20 cellular contexts compared by ENCODE assay signal in the genomic region with DNA sequence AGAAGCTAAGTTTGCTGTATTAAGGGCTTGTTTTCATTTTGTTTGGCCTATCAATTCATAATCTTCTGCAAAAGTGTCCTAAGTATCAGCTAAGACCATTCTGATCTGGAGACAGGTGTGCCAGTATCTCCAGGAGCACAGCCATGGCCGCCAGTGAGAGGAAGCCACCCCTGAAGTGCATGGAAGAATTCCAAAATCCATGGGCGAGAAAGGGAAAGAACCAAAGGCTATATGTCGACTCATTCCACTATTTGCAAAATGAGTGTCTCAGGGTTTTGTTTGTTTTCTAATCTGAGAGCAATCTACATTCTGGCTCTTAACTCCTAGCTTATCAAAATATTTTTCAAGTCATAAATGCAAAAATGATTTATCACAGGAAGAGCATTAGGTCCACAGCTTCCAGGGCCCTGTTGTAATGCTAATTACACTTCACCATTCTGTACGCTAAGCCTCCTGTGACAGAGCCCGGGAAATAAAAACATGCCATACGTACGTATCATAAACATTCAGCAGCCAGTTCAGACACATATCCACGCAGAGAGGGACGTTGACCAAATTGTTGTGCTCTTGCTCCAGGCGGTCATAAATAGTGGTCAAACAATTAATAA.
A peak's percentile ranks its signal among the peaks of the same experiment; 100 is the strongest.
DNase-seq lines count a peak whose midpoint lies in the region; ATAC-seq, FAIRE-seq and TF ChIP-seq lines count a peak whose summit lies in the region.
"Had no signal": no experiment of that assay in that cellular context is flagged by ENCODE, and none has a peak within 500 bp of the region (broad histone marks: within the 10 kb centered on the region; RNA-seq: fewer than 3 reads in every experiment).

No MANE protein-coding gene starts in this region.

- POLR2A ChIA-PET in GM10248 (lab: Yijun Ruan, JAX) = no interaction called here

- no peak overlapping the region for H3K27ac ChIP-seq in astrocyte (ENCODE audit: low read depth, low read length)
- H3K27ac ChIP-seq in SJCRH30 = no peak overlapping the region
- H3K27ac ChIP-seq: skin epidermis, upper lobe of right lung had no signal

- no peaks in the 10 kb centered on the region for H4K20me1 ChIP-seq in astrocyte (ENCODE audit: insufficient read depth, low read length)

- CTCF ChIA-PET in GM10248 (lab: Yijun Ruan, JAX) = interaction anchor here (4.3 kb wide), 1 partner anchor 171 kb away, joined by 22 read pairs; no protein-coding TSS in a partner anchor

- peaks cover 51% of the 10 kb centered on the region for H3K4me1 Mint-ChIP-seq in HFFc6 (ENCODE audit: low read depth)
- H3K4me1 Mint-ChIP-seq in astrocyte (ENCODE audit: low read depth, unreplicated experiment) = peaks cover 9% of the 10 kb centered on the region

- peak; percentile 69 for FAIRE-seq in astrocyte (lab: Jason Lieb, UNC)
- FAIRE-seq: RCC 7860 had no signal

- H3K4me2 ChIP-seq in astrocyte (ENCODE audit: low read length) = peak overlapping the region; percentile 50

- no peaks in the 10 kb centered on the region for H3K36me3 Mint-ChIP-seq in HFFc6 (ENCODE audit: low read depth)
- H3K36me3 Mint-ChIP-seq in astrocyte (ENCODE audit: low read depth, unreplicated experiment) = no peaks in the 10 kb centered on the region
- H3K36me3 Mint-ChIP-seq: activated naive CD4-positive, alpha-beta T cell treated with anti-CD3 and anti-CD28 coated beads, Interleukin-2, amount 50 U/mL, for 72 hours had no signal

- TF ChIP-seq CTCF in AG09309 (IDR thresholded peaks at IDR 0.05; ENCODE audit: control insufficient read depth, insufficient read depth, low read depth, low read length, missing control alignments) (no peak), HFFc6 (IDR thresholded peaks at IDR 0.05) (no peak), astrocyte (IDR thresholded peaks at IDR 0.05; ENCODE audit: insufficient read depth, low read depth, low read length) (no peak), GM10248 (IDR thresholded peaks at IDR 0.05; ENCODE audit: control extremely low read depth, extremely low read depth, low read depth, missing control alignments) (no peak)

- H3K79me2 ChIP-seq in astrocyte (ENCODE audit: insufficient read depth, low read length) = no peaks in the 10 kb centered on the region

- H3K27me3 Mint-ChIP-seq in HFFc6 (ENCODE audit: insufficient read depth) = peaks cover 1% of the 10 kb centered on the region; the same call in 1 of the 2 replicates
- no peaks in the 10 kb centered on the region for H3K27me3 Mint-ChIP-seq in astrocyte (ENCODE audit: low read depth, unreplicated experiment)

- DNase-seq in AG09309 (ENCODE audit: low read depth) (peak; percentile 48), HFFc6 (peak; percentile 83), astrocyte (ENCODE audit: low read depth) (peak; percentile 16), left colon (no peak), GM10248 (ENCODE audit: extremely low spot score) (no peak), OCI-M2 (lab: John Stamatoyannopoulos, UW; ENCODE audit: unreplicated experiment) (no peak), SJCRH30 (no peak)
- no peak for DNase-seq in effector CD4-positive, alpha-beta T cell
- DNase-seq: activated CD4-positive, alpha-beta T cell treated with anti-CD3 and anti-CD28 coated beads for 1 hour; activated T-cell treated with anti-CD3 and anti-CD28 coated beads for 4 hours; caudate nucleus; H7; KBM-7; midbrain; nucleus accumbens; stimulated activated naive CD4-positive, alpha-beta T cell; upper lobe of right lung had no signal

- no peaks in the 10 kb centered on the region for H3K9me3 Mint-ChIP-seq in HFFc6
- H3K9me3 Mint-ChIP-seq in astrocyte (ENCODE audit: unreplicated experiment) = no peaks in the 10 kb centered on the region
- H3K9me3 Mint-ChIP-seq: activated naive CD4-positive, alpha-beta T cell treated with anti-CD3 and anti-CD28 coated beads, Interleukin-2, amount 50 U/mL, for 72 hours had no signal

- no peak overlapping the region for H2AFZ ChIP-seq in astrocyte (ENCODE audit: low read depth, low read length)

- H3K4me3 ChIP-seq in AG09309 (ENCODE audit: control insufficient read depth, low read depth, low read length) (no peak overlapping the region), astrocyte (ENCODE audit: insufficient read depth, low read depth, low read length) (no peak overlapping the region), SJCRH30 (no peak overlapping the region)
- H3K4me3 ChIP-seq: skin epidermis, upper lobe of right lung had no signal

- H3K4me1 ChIP-seq in astrocyte (ENCODE audit: insufficient read depth, low read length) (peaks cover 10% of the 10 kb centered on the region), SJCRH30 (no peaks in the 10 kb centered on the region)
- H3K4me1 ChIP-seq: upper lobe of right lung had no signal

- intact Hi-C loops in left colon (cut with DNase I, micrococcal nuclease) = no loop called here

- no peak overlapping the region for H3K9ac ChIP-seq in astrocyte (ENCODE audit: low read length)

- peak; percentile 34 for ATAC-seq in left colon
- ATAC-seq: activated naive CD4-positive, alpha-beta T cell treated with anti-CD3 and anti-CD28 coated beads, Interleukin-2, amount 50 U/mL, for 72 hours; upper lobe of right lung had no signal

- H3K27ac Mint-ChIP-seq in HFFc6 (peak overlapping the region; percentile 82), astrocyte (ENCODE audit: unreplicated experiment) (peak overlapping the region; percentile 12)
- H3K27ac Mint-ChIP-seq: activated naive CD4-positive, alpha-beta T cell treated with anti-CD3 and anti-CD28 coated beads, Interleukin-2, amount 50 U/mL, for 72 hours had no signal

- H3K36me3 ChIP-seq in astrocyte (ENCODE audit: insufficient read depth, low read length) (no peaks in the 10 kb centered on the region), SJCRH30 (peaks cover 3% of the 10 kb centered on the region; the same call in 1 of the 2 replicates)
- H3K36me3 ChIP-seq: upper lobe of right lung had no signal

- H3K9me3 ChIP-seq in astrocyte (ENCODE audit: insufficient read depth, low read depth, low read length) (no peaks in the 10 kb centered on the region), SJCRH30 (replicated peaks) (no peaks in the 10 kb centered on the region)
- H3K9me3 ChIP-seq: upper lobe of right lung had no signal

- H3K27me3 ChIP-seq in astrocyte (ENCODE audit: insufficient read depth, low read length) = no peaks in the 10 kb centered on the region
- H3K27me3 ChIP-seq in SJCRH30 = no peaks in the 10 kb centered on the region
- H3K27me3 ChIP-seq: upper lobe of right lung had no signal

- H3K4me3 Mint-ChIP-seq in HFFc6 = peak overlapping the region; percentile 76
- no peak overlapping the region for H3K4me3 Mint-ChIP-seq in astrocyte (ENCODE audit: unreplicated experiment)

Comparison
In these comparisons a context has a peak if more than half of its experiments do, and no peak if none do; other contexts are left out.
1. DNase-seq: peak in AG09309 (single experiment), HFFc6 (single experiment) and astrocyte (single experiment); none in left colon (0 of 2), GM10248 (single experiment), OCI-M2 (single experiment), SJCRH30 (0 of 2) and effector CD4-positive, alpha-beta T cell (single experiment).